1 cellular context compared by ENCODE assay signal in genomic region chr22:20509344-20510047, GRCh38.
TF ChIP-seq lines count a peak whose summit lies in the region.

No MANE protein-coding gene starts in this region.

TF ChIP-seq in GM12878, 131 proteins besides CTCF, POLR2A, EP300 and RAD21 (continued from another document):
- TF ChIP-seq EED (IDR thresholded peaks at IDR 0.05; ENCODE audit: low read depth) (peak; percentile 91), SIN3A (IDR thresholded peaks at IDR 0.05; ENCODE audit: low read depth, low read length) (0 out of 2 replicates have a peak, but pooled peaks have one; percentile 46), SPI1 (IDR thresholded peaks at IDR 0.05; ENCODE audit: borderline replicate concordance, insufficient read depth, low read depth, low read length) (peak; percentile 82), IRF4 (IDR thresholded peaks at IDR 0.05; ENCODE audit: low read depth, low read length) (no peak), PBX3 (IDR thresholded peaks at IDR 0.05; ENCODE audit: insufficient replicate concordance, low read depth, low read length) (no peak), ETV6 (conservative IDR thresholded peaks at IDR 0.05 in 1 of 2, IDR thresholded peaks at IDR 0.05 in 1 of 2; ENCODE audit: borderline replicate concordance in 1 of 2, low read depth in 1 of 2) (peak in 1 of 2 experiments; percentile 80; a peak in 2 of 4 replicates), NFIC (IDR thresholded peaks at IDR 0.05; ENCODE audit: low read depth, low read length) (peak; percentile 60; the same call in 1 of the 2 replicates), SREBF2 (IDR thresholded peaks at IDR 0.05; ENCODE audit: low read length) (no peak), SREBF1 (IDR thresholded peaks at IDR 0.05; ENCODE audit: low read length) (no peak), BACH1 (IDR thresholded peaks at IDR 0.05; ENCODE audit: borderline replicate concordance) (no peak), JUNB (IDR thresholded peaks at IDR 0.05) (0 out of 2 replicates have a peak, but pooled peaks have one; percentile 35), CHD4 (IDR thresholded peaks at IDR 0.05) (no peak), HDGF (IDR thresholded peaks at IDR 0.05) (no peak), PML (IDR thresholded peaks at IDR 0.05; ENCODE audit: low read length) (0 out of 2 replicates have a peak, but pooled peaks have one; percentile 12), SRF (IDR thresholded peaks at IDR 0.05; ENCODE audit: low read depth in 2 of 2, low read length in 2 of 2) (no peak)
